Comparison of ENCODE assay signal across 10 cellular contexts in genomic region chr1:77282187-77282865, GRCh38. TPM values are rescaled to one million over a fixed set of nuclear protein-coding genes. Genes with fewer than 3 reads are reported as not detected.
DNase-seq lines count a peak whose midpoint lies in the region; ATAC-seq and FAIRE-seq lines count a peak whose summit lies in the region.
"Had no signal": no experiment of that assay in that cellular context is flagged by ENCODE, and none has a peak within 500 bp of the region (broad histone marks: within the 10 kb centered on the region; RNA-seq: fewer than 3 reads in every experiment).

No MANE protein-coding gene starts in this region.

- peak overlapping the region; percentile 91 for H2BK120ac ChIP-seq in mesenchymal stem cell (ENCODE audit: low read depth, low read length)

- peak overlapping the region; percentile 93 for H4K91ac ChIP-seq in mesenchymal stem cell (ENCODE audit: low read length)

- no peaks in the 10 kb centered on the region for H3K36me3 ChIP-seq in mesenchymal stem cell (ENCODE audit: control insufficient read depth in 1 of 2, insufficient read depth in 2 of 2, low read depth in 1 of 2, low read length in 2 of 2)

- no peaks in the 10 kb centered on the region for H3K9me3 ChIP-seq in mesenchymal stem cell (ENCODE audit: control insufficient read depth, low read length)

- H2AK5ac ChIP-seq in mesenchymal stem cell (ENCODE audit: low read length, severe bottlenecking), result no peak overlapping the region

- H3K27me3 ChIP-seq in mesenchymal stem cell (ENCODE audit: control insufficient read depth in 1 of 2, insufficient read depth in 1 of 2, low read length in 2 of 2), result no peaks in the 10 kb centered on the region

- H3K27ac ChIP-seq in mesenchymal stem cell (ENCODE audit: low read length, poor library complexity, severe bottlenecking), result no peak overlapping the region
- H3K27ac ChIP-seq: epithelial cell of prostate had no signal

- H3K23ac ChIP-seq in mesenchymal stem cell (ENCODE audit: low read length in 2 of 2), result peak overlapping the region; percentile 51 to 99

- peaks cover 4% of the 10 kb centered on the region for H3K4me1 ChIP-seq in mesenchymal stem cell (ENCODE audit: control insufficient read depth, insufficient read depth, low read depth, low read length)

- DNase-seq in NCI-H146 (lab: John Stamatoyannopoulos, UW), result peak; percentile 66
- DNase-seq in NCI-H146 treated with DMSO at 0.1 percent for 48 hours (lab: John Stamatoyannopoulos, UW; ENCODE audit: unreplicated experiment), result no peak
- DNase-seq in ecto neural progenitor cell (ENCODE audit: low spot score), result peak; percentile 72
- DNase-seq in mesenchymal stem cell, result peak; percentile 58
- peak; percentile 53 for DNase-seq in stimulated activated naive CD8-positive, alpha-beta T cell treated with anti-CD3 and anti-CD28 coated beads, Interleukin-15, Interleukin-2, amounts not matched to agents 100 U/mL and 50 U/mL, for 24 hours
- DNase-seq in RCC 7860 (ENCODE audit: low spot score), result no peak
- DNase-seq: DND-41 had no signal

- peak overlapping the region; percentile 52 to 82 for H3K4ac ChIP-seq in mesenchymal stem cell (ENCODE audit: low read depth in 1 of 2, low read length in 2 of 2)

- peak overlapping the region; percentile 20 for H2AFZ ChIP-seq in mesenchymal stem cell (ENCODE audit: low read depth, low read length)

- peak overlapping the region; percentile 90 for H3K4me2 ChIP-seq in mesenchymal stem cell (ENCODE audit: low read length, poor library complexity, severe bottlenecking)

- peak; percentile 32 for ATAC-seq in HG03439 (IDR thresholded peaks at IDR 0.05; ENCODE audit: unreplicated experiment)
- peak; percentile 60 for ATAC-seq in activated CD4-positive, CD25-positive, alpha-beta regulatory T cell treated with anti-CD3 and anti-CD28 coated beads, Interleukin-2, amount 50 U/mL, for 24 hours
- peak; percentile 68 for ATAC-seq in stimulated activated naive CD8-positive, alpha-beta T cell treated with anti-CD3 and anti-CD28 coated beads, Interleukin-15, Interleukin-2, amounts not matched to agents 100 U/mL and 50 U/mL, for 24 hours

- peak overlapping the region; percentile 96 for H2BK15ac ChIP-seq in mesenchymal stem cell (ENCODE audit: low read depth, poor library complexity, severe bottlenecking)

- peak overlapping the region; percentile 74 to 94 for H3K4me3 ChIP-seq in mesenchymal stem cell (ENCODE audit: insufficient read depth in 1 of 2, low read depth in 1 of 2, low read length in 2 of 2)

- H2BK12ac ChIP-seq in mesenchymal stem cell (ENCODE audit: low read length in 2 of 2), result peak overlapping the region; percentile 51 to 81

- 1% methylated on average over 47 of the region's 47 CpGs for WGBS in mesenchymal stem cell

- peak overlapping the region; percentile 89 for H4K8ac ChIP-seq in mesenchymal stem cell (ENCODE audit: low read length)

- no peak for FAIRE-seq in RCC 7860 (lab: Jason Lieb, UNC)

- H3K79me1 ChIP-seq in mesenchymal stem cell (replicated peaks; ENCODE audit: low read length, poor library complexity, severe bottlenecking), result peaks cover 5% of the 10 kb centered on the region

- peak overlapping the region in 1 of 2 experiments; percentile 89 for H3K14ac ChIP-seq in mesenchymal stem cell (ENCODE audit: low read length in 2 of 2)

- peak overlapping the region; percentile 65 to 90 for H3K18ac ChIP-seq in mesenchymal stem cell (ENCODE audit: low read depth in 1 of 2, low read length in 2 of 2)

- no peak overlapping the region for H2BK5ac ChIP-seq in mesenchymal stem cell (ENCODE audit: low read depth, low read length, poor library complexity, severe bottlenecking)

- peak overlapping the region; percentile 83 for H3K9ac ChIP-seq in mesenchymal stem cell (ENCODE audit: low read length)

RNA-seq across cellular contexts. Expression of gene AK5, which starts 0.5 kb away (rescaled TPM):
- 48.1 TPM for polyA plus RNA-seq in mesenchymal stem cell (2013, experiment 1 of 2)
- 45.6 TPM for polyA plus RNA-seq in mesenchymal stem cell (2013, experiment 2 of 2)

Comparison
In these comparisons a context has a peak if more than half of its experiments do, and no peak if none do; other contexts are left out.
1. DNase-seq: peak in NCI-H146 (single experiment), ecto neural progenitor cell (single experiment), mesenchymal stem cell (single experiment) and stimulated activated naive CD8-positive, alpha-beta T cell treated with anti-CD3 and anti-CD28 coated beads, Interleukin-15, Interleukin-2, amounts not matched to agents 100 U/mL and 50 U/mL, for 24 hours (single experiment); none in NCI-H146 treated with DMSO at 0.1 percent for 48 hours (single experiment) and RCC 7860 (single experiment).
2. Peak in every context shown above with its lines, with median percentiles within 50 percentile points of each other: ATAC-seq.